In the genomic region with DNA sequence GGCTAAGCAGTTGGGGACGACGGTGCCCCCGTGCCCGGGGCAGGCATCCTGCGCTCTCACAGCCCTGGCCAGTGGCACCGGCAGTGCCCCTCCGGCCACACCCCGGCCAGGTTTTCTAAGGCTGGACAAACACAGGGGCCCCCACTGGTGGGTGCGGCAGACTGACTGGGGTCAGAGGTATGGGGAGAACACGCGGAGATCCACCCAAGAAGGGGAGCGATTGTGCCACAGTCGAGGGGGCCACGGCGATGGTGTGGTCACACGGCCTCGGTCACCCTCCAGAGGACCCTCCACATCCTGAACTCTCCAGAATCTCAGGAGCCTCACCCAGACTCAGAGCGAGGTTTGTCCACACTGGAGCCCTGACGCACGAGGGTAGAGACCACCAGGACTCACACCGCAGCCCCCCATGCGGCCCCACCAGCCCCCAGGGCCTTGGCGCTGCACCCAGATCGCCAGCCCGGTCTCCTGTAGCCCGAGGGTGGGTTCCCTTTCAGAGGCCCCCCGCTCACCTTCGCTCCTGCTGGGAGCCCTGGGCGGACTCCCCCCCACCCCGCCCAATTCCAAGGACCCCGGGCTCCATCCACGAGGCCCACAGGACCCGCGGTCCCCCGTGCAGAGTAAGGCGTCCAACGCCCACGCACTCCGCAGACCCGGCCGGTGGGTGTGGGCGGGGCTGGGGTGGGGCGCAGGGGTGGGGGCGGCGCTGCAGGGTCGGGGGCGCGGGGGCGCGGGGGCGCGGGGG, we compare ENCODE assay signal across 11 cellular contexts. TPM values are rescaled to one million over a fixed set of nuclear protein-coding genes. Genes with fewer than 3 reads are reported as not detected.
DNase-seq lines count a peak whose midpoint lies in the region; ATAC-seq and TF ChIP-seq lines count a peak whose summit lies in the region.
"Had no signal": no experiment of that assay in that cellular context is flagged by ENCODE, and none has a peak within 500 bp of the region (broad histone marks: within the 10 kb centered on the region; RNA-seq: fewer than 3 reads in every experiment).

No MANE protein-coding gene starts in this region.

- 71 to 76% methylated on average over 9 to 29 of the region's 52 CpGs for WGBS in thyroid gland, 2 donors

- no peaks in the 10 kb centered on the region for H3K36me3 ChIP-seq in thyroid gland

- intact Hi-C loops in thyroid gland (cut with DNase I) = no loop called here

- TF ChIP-seq CTCF in VCaP (conservative IDR thresholded peaks at IDR 0.05) (no peak), thyroid gland (IDR thresholded peaks at IDR 0.05) (no peak)

- no peak for TF ChIP-seq POLR2A in thyroid gland (IDR thresholded peaks at IDR 0.05)
- TF ChIP-seq POLR2A in GM18505 (IDR thresholded peaks at IDR 0.05; ENCODE audit: borderline replicate concordance, extremely low read depth, insufficient read depth, insufficient read length) = no peak

- no peaks in the 10 kb centered on the region for H3K9me3 ChIP-seq in thyroid gland

- H3K4me1 Mint-ChIP-seq in T-helper 1 cell treated with Interleukin-12 subunit alpha and Interleukin-12 subunit beta and Interleukin-4 antibody, amounts not matched to agents 30 μg/mL and 1 μg/mL, for 36 hours (ENCODE audit: low read depth) = peaks cover 26% of the 10 kb centered on the region
- peaks cover 39 to 40% of the 10 kb centered on the region in 2 donors for H3K4me1 Mint-ChIP-seq in immature natural killer cell

- H3K4me1 ChIP-seq in thyroid gland = peaks cover 3 to 7% of the 10 kb centered on the region in 2 donors

- peak overlapping the region in 1 of 3 donors; percentile 15 for H3K4me3 ChIP-seq in thyroid gland (replicated peaks in 1 of 3)

- H3K9me3 Mint-ChIP-seq in T-helper 1 cell treated with Interleukin-12 subunit alpha and Interleukin-12 subunit beta and Interleukin-4 antibody, amounts not matched to agents 30 μg/mL and 1 μg/mL, for 36 hours = no peaks in the 10 kb centered on the region
- no peaks in the 10 kb centered on the region for H3K9me3 Mint-ChIP-seq in immature natural killer cell

- ATAC-seq in GM18505 (IDR thresholded peaks at IDR 0.05; ENCODE audit: unreplicated experiment) (no peak), HG02938 (IDR thresholded peaks at IDR 0.05; ENCODE audit: unreplicated experiment) (no peak)

- H3K27ac Mint-ChIP-seq in T-helper 1 cell treated with Interleukin-12 subunit alpha and Interleukin-12 subunit beta and Interleukin-4 antibody, amounts not matched to agents 30 μg/mL and 1 μg/mL, for 36 hours = peak overlapping the region; percentile 53
- peak overlapping the region; percentile 86 to 99 (median 93) for H3K27ac Mint-ChIP-seq in immature natural killer cell

- H3K27ac ChIP-seq in VCaP (peak overlapping the region; percentile 45; the same call in 1 of the 2 replicates), thyroid gland (peak overlapping the region; percentile 10 to 45 (median 23))
- H3K27ac ChIP-seq: 22Rv1 had no signal

- peaks cover 8% of the 10 kb centered on the region for H3K27me3 Mint-ChIP-seq in T-helper 1 cell treated with Interleukin-12 subunit alpha and Interleukin-12 subunit beta and Interleukin-4 antibody, amounts not matched to agents 30 μg/mL and 1 μg/mL, for 36 hours (ENCODE audit: low read depth)
- peaks cover 17 to 23% (median 19%) of the 10 kb centered on the region in 3 donors for H3K27me3 Mint-ChIP-seq in immature natural killer cell (ENCODE audit: low read depth in 3 of 3)

- H3K27me3 ChIP-seq in thyroid gland = no peaks in the 10 kb centered on the region

- peaks cover 2% of the 10 kb centered on the region for H3K36me3 Mint-ChIP-seq in T-helper 1 cell treated with Interleukin-12 subunit alpha and Interleukin-12 subunit beta and Interleukin-4 antibody, amounts not matched to agents 30 μg/mL and 1 μg/mL, for 36 hours (ENCODE audit: low read depth)
- peaks cover 0 to 3% (median 0%) of the 10 kb centered on the region in 3 donors for H3K36me3 Mint-ChIP-seq in immature natural killer cell

- DNase-seq in T-helper 1 cell = no peak
- no peak for DNase-seq in immature natural killer cell
- DNase-seq in thyroid gland = no peak
- no peak for DNase-seq in NCI-H2081 treated with DMSO at 0.1 percent for 48 hours (lab: John Stamatoyannopoulos, UW)

- peak overlapping the region; percentile 67 for H3K4me3 Mint-ChIP-seq in T-helper 1 cell treated with Interleukin-12 subunit alpha and Interleukin-12 subunit beta and Interleukin-4 antibody, amounts not matched to agents 30 μg/mL and 1 μg/mL, for 36 hours
- peak overlapping the region; percentile 82 to 95 (median 92) for H3K4me3 Mint-ChIP-seq in immature natural killer cell

RNA-seq across cellular contexts. Expression of gene PDCD1, which starts 15.2 kb away (rescaled TPM):
- polyA plus RNA-seq in immature natural killer cell = 1 to 10 TPM in 1 of 3 donors, not detected in 2; 3.3 TPM
- total RNA-seq in thyroid gland = 1 to 10 TPM in 2 of 4 donors, under 1 TPM in 2; 0.49 to 2.3 (median 1.1) TPM
- total RNA-seq: bronchial epithelial cell had no signal
- polyA plus RNA-seq: keratinocyte had no signal

RNA-seq across cellular contexts. Expression of gene RTP5, which starts 26.0 kb away (rescaled TPM):
- polyA plus RNA-seq in immature natural killer cell = not detected
- total RNA-seq in thyroid gland = under 1 TPM in 1 of 4 donors, not detected in 3; 0.13 TPM
- total RNA-seq: bronchial epithelial cell had no signal
- polyA plus RNA-seq: keratinocyte had no signal

RNA-seq across cellular contexts. Expression of gene NEU4, which starts 34.5 kb away (rescaled TPM):
- polyA plus RNA-seq in immature natural killer cell = not detected
- total RNA-seq in thyroid gland = 1 to 10 TPM in 2 of 4 donors, under 1 TPM in 1, not detected in 1; 0.78 to 5.7 (median 1.1) TPM
- total RNA-seq: bronchial epithelial cell had no signal
- polyA plus RNA-seq: keratinocyte had no signal
